1 cellular context compared by ENCODE assay signal in genomic region chr2:17816396-17817245, GRCh38.
TF ChIP-seq lines count a peak whose summit lies in the region.

Gene MSGN1, plus strand, starts transcription at chr2:17816460. Its CDS starts 59 bp downstream, at chr2:17816519.

TF ChIP-seq in GM12878, 131 proteins besides CTCF, POLR2A, EP300 and RAD21:
- TF ChIP-seq NFXL1 (IDR thresholded peaks at IDR 0.05; ENCODE audit: borderline replicate concordance) (no peak), JUNB (IDR thresholded peaks at IDR 0.05) (no peak), BCL11A (IDR thresholded peaks at IDR 0.05; ENCODE audit: low read depth, low read length) (no peak), GATAD2B (conservative IDR thresholded peaks at IDR 0.05; ENCODE audit: low read depth) (no peak), NR2C2 (IDR thresholded peaks at IDR 0.05; ENCODE audit: borderline replicate concordance, control insufficient read depth, insufficient read length, low read depth) (no peak), BRCA1 (IDR thresholded peaks at IDR 0.05; ENCODE audit: low read depth, low read length) (no peak), CREM (IDR thresholded peaks at IDR 0.05; ENCODE audit: low read depth) (no peak), PRDM15 (CRISPR knock-in tag; IDR thresholded peaks at IDR 0.05) (no peak), SMAD5 (IDR thresholded peaks at IDR 0.05; ENCODE audit: low read depth) (no peak), ELK1 (IDR thresholded peaks at IDR 0.05; ENCODE audit: low read depth, low read length) (no peak), ZBTB33 (IDR thresholded peaks at IDR 0.05) (no peak), MEF2A (IDR thresholded peaks at IDR 0.05; ENCODE audit: insufficient read depth, low read depth, low read length) (no peak)
